Comparison of ENCODE assay signal across 8 cellular contexts in the genomic region with DNA sequence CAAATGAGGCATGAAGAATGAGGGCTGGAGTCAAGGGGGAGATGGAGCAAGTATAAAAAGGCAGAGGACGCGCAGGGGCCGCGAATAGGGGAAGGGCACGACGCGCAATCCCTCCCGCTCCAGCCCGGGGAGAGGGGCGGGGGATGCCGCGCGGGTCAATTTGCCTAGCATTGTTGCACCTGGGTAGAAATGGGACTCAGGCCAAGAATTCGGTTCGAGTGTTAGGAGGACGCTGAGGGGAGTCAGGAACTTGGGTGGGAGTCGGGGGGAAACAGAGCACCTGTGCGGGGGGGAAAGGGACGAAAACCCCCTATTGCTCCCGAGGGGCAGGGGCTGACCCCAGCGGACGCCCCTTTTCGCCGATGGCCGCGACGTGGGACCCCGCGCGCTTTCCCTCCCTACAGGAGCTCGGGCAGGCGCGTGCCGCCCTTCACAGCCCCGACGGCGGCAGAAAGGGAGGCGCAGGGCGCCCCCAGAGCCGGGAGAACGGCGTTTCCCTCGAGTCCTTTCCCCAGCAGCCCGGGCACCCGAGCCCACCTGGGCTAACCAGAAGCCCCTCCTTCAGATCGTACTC. TPM values are rescaled to one million over a fixed set of nuclear protein-coding genes. Genes with fewer than 3 reads are reported as not detected.
A peak's percentile ranks its signal among the peaks of the same experiment; 100 is the strongest.
DNase-seq lines count a peak whose midpoint lies in the region; ATAC-seq and TF ChIP-seq lines count a peak whose summit lies in the region.

No MANE protein-coding gene starts in this region.

- H3K27ac Mint-ChIP-seq in GM23338, result peak overlapping the region; percentile 98
- peak overlapping the region; percentile 84 to 98 (median 96) for H3K27ac Mint-ChIP-seq in naive B cell

- peaks cover 13% of the 10 kb centered on the region; the same call in 2 of the 3 replicates for H3K9me3 Mint-ChIP-seq in GM23338
- H3K9me3 Mint-ChIP-seq in naive B cell, result peaks cover 0 to 2% (median 0%) of the 10 kb centered on the region in 7 donors

- DNase-seq in DND-41, result no peak
- peak; percentile 62 for DNase-seq in GM23338 (ENCODE audit: low spot score)
- DNase-seq in NCI-H1417 (lab: John Stamatoyannopoulos, UW), result peak; percentile 65 to 93 (median 88)
- DNase-seq in activated CD4-positive, alpha-beta T cell treated with anti-CD3 and anti-CD28 coated beads, Interleukin-2, amount 50 U/mL, for 1 hour, result peak; percentile 17
- DNase-seq in naive B cell, result peak; percentile 40
- DNase-seq in upper lobe of right lung, result peak; percentile 71
- no peak for DNase-seq in putamen (ENCODE audit: low spot score)

- H3K4me2 ChIP-seq in DND-41 (ENCODE audit: insufficient read depth, low read length), result no peak overlapping the region
- H3K4me2 ChIP-seq in GM23338, result peak overlapping the region; percentile 82

- no peak overlapping the region for H2AFZ ChIP-seq in DND-41 (ENCODE audit: low read depth, low read length)
- H2AFZ ChIP-seq in GM23338, result no peak overlapping the region

- H3K27me3 ChIP-seq in DND-41 (ENCODE audit: insufficient read depth, low read length, poor library complexity) (peaks cover 17% of the 10 kb centered on the region), GM23338 (ENCODE audit: insufficient read depth) (no peaks in the 10 kb centered on the region), esophagus (ENCODE audit: control insufficient read depth in 1 of 2, insufficient read depth in 2 of 2, low read length in 2 of 2) (no peaks in the 10 kb centered on the region), upper lobe of right lung (no peaks in the 10 kb centered on the region)

- H3K27ac ChIP-seq in DND-41 (ENCODE audit: low read length) (no peak overlapping the region), GM23338 (ENCODE audit: low read depth) (peak overlapping the region; percentile 5; the same call in 1 of the 2 replicates), esophagus (ENCODE audit: low read depth in 2 of 2, low read length in 1 of 2) (peak overlapping the region; percentile 77 to 91), upper lobe of right lung (peak overlapping the region; percentile 79)

- ATAC-seq in DND-41 (ENCODE audit: insufficient read depth, low read depth) (peak; percentile 24; the same call in 1 of the 3 replicates), GM23338 (peak; percentile 42), naive B cell (ENCODE audit: low read depth in 2 of 2) (peak; percentile 19 to 22), upper lobe of right lung (peak; percentile 6)

- H3K4me3 ChIP-seq in DND-41 (ENCODE audit: low read depth in 1 of 2, low read length in 2 of 2) (no peak overlapping the region), GM23338 (peak overlapping the region; percentile 63), esophagus (ENCODE audit: low read depth in 1 of 2, low read length in 2 of 2) (peak overlapping the region; percentile 77 to 83), upper lobe of right lung (peak overlapping the region; percentile 84)

- peaks cover 7% of the 10 kb centered on the region for H3K4me1 Mint-ChIP-seq in GM23338
- H3K4me1 Mint-ChIP-seq in naive B cell, result peaks cover 11 to 40% (median 27%) of the 10 kb centered on the region in 3 donors

- H3K36me3 Mint-ChIP-seq in GM23338 (ENCODE audit: low read depth) (peaks cover 8% of the 10 kb centered on the region; the same call in 2 of the 3 replicates), naive B cell (peaks cover 0 to 1% of the 10 kb centered on the region in 2 donors)

- no peaks in the 10 kb centered on the region for H3K79me2 ChIP-seq in DND-41 (ENCODE audit: insufficient read depth, low read length)
- H3K79me2 ChIP-seq in GM23338 (replicated peaks; ENCODE audit: insufficient read depth), result peaks cover 17% of the 10 kb centered on the region

- 0 to 1% methylated on average over 30 to 46 of the region's 46 CpGs for WGBS in esophagus, 2 donors

- no peaks in the 10 kb centered on the region for H3K9me2 ChIP-seq in GM23338 (ENCODE audit: insufficient read depth)

- no peaks in the 10 kb centered on the region for H4K20me1 ChIP-seq in DND-41 (ENCODE audit: insufficient read depth, low read length)
- peaks cover under 1% of the 10 kb centered on the region; the same call in 1 of the 2 replicates for H4K20me1 ChIP-seq in GM23338 (replicated peaks; ENCODE audit: insufficient read depth)

- TF ChIP-seq CTCF in DND-41 (IDR thresholded peaks at IDR 0.05; ENCODE audit: borderline replicate concordance, extremely low read depth, low read length, poor library complexity, severe bottlenecking) (no peak), GM23338 (conservative IDR thresholded peaks at IDR 0.05; ENCODE audit: low read depth in 2 of 2) (0 out of 4 replicates have a peak, but pooled peaks of 1 of the 2 experiments have one; percentile 10), upper lobe of right lung (IDR thresholded peaks at IDR 0.05) (peak; percentile 13)

- intact Hi-C loops in upper lobe of right lung (cut with DNase I), result no loop called here

- no peaks in the 10 kb centered on the region for H3K36me3 ChIP-seq in DND-41 (ENCODE audit: insufficient read depth, low read length)
- H3K36me3 ChIP-seq in GM23338 (ENCODE audit: insufficient read depth), result no peaks in the 10 kb centered on the region
- no peaks in the 10 kb centered on the region for H3K36me3 ChIP-seq in esophagus (ENCODE audit: control insufficient read depth in 2 of 2, insufficient read depth in 2 of 2, low read length in 1 of 2)
- H3K36me3 ChIP-seq in upper lobe of right lung, result no peaks in the 10 kb centered on the region

- H3F3A ChIP-seq in GM23338 (replicated peaks; ENCODE audit: low read depth), result no peaks in the 10 kb centered on the region

- H3K27me3 Mint-ChIP-seq in GM23338 (ENCODE audit: insufficient read depth, low read depth, poor library complexity) (peaks cover 15% of the 10 kb centered on the region), naive B cell (peaks cover 0 to 7% (median 6%) of the 10 kb centered on the region in 3 donors)

- H3K4me3 Mint-ChIP-seq in GM23338 (peak overlapping the region; percentile 98), naive B cell (peak overlapping the region; percentile 86 to 99 (median 96))

- H3K4me1 ChIP-seq in DND-41 (ENCODE audit: insufficient read depth, low read length), result no peaks in the 10 kb centered on the region
- 0 out of 2 replicates have a peak, but pooled peaks cover 8% of the 10 kb centered on the region for H3K4me1 ChIP-seq in GM23338 (ENCODE audit: insufficient read depth)
- H3K4me1 ChIP-seq in esophagus (ENCODE audit: control insufficient read depth in 2 of 2, insufficient read depth in 2 of 2, low read length in 1 of 2), result no peaks in the 10 kb centered on the region
- peaks cover 4% of the 10 kb centered on the region for H3K4me1 ChIP-seq in upper lobe of right lung

- H3K9ac ChIP-seq in DND-41 (ENCODE audit: low read depth, low read length), result no peak overlapping the region

- H3K9me3 ChIP-seq in DND-41 (ENCODE audit: insufficient read depth, low read length, severe bottlenecking) (no peaks in the 10 kb centered on the region), esophagus (ENCODE audit: control insufficient read depth in 2 of 2, insufficient read depth in 1 of 2, low read depth in 1 of 2, low read length in 1 of 2) (no peaks in the 10 kb centered on the region), upper lobe of right lung (no peaks in the 10 kb centered on the region)

TF ChIP-seq in GM23338, 12 proteins besides CTCF, POLR2A, EP300 and RAD21 (continues in another document):
- TF ChIP-seq ZNF331 (CRISPR knock-in tag; IDR thresholded peaks at IDR 0.05; ENCODE audit: low read depth) (no peak), EZH2 (IDR thresholded peaks at IDR 0.05; ENCODE audit: low read depth, unreplicated experiment) (no peak), EZH2phosphoT487 (IDR thresholded peaks at IDR 0.05; ENCODE audit: unreplicated experiment) (no peak), JUNB (IDR thresholded peaks at IDR 0.05; ENCODE audit: unreplicated experiment) (no peak), CREB1 (CRISPR knock-in tag; IDR thresholded peaks at IDR 0.05; ENCODE audit: low read depth) (no peak), NANOG (IDR thresholded peaks at IDR 0.05; ENCODE audit: borderline replicate concordance) (no peak), STAT1 (IDR thresholded peaks at IDR 0.05; ENCODE audit: unreplicated experiment) (no peak)
- TF ChIP-seq, protein P1, sequence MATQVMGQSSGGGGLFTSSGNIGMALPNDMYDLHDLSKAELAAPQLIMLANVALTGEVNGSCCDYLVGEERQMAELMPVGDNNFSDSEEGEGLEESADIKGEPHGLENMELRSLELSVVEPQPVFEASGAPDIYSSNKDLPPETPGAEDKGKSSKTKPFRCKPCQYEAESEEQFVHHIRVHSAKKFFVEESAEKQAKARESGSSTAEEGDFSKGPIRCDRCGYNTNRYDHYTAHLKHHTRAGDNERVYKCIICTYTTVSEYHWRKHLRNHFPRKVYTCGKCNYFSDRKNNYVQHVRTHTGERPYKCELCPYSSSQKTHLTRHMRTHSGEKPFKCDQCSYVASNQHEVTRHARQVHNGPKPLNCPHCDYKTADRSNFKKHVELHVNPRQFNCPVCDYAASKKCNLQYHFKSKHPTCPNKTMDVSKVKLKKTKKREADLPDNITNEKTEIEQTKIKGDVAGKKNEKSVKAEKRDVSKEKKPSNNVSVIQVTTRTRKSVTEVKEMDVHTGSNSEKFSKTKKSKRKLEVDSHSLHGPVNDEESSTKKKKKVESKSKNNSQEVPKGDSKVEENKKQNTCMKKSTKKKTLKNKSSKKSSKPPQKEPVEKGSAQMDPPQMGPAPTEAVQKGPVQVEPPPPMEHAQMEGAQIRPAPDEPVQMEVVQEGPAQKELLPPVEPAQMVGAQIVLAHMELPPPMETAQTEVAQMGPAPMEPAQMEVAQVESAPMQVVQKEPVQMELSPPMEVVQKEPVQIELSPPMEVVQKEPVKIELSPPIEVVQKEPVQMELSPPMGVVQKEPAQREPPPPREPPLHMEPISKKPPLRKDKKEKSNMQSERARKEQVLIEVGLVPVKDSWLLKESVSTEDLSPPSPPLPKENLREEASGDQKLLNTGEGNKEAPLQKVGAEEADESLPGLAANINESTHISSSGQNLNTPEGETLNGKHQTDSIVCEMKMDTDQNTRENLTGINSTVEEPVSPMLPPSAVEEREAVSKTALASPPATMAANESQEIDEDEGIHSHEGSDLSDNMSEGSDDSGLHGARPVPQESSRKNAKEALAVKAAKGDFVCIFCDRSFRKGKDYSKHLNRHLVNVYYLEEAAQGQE (IDR thresholded peaks at IDR 0.05; ENCODE audit: unreplicated experiment), result no peak

RNA-seq across cellular contexts. Expression of a gene that starts 0.4 kb away (rescaled TPM):
- total RNA-seq in GM23338 (2014; rRNA removed; shearing (Covaris generic)), result 27.4 and 29.7 TPM in 2 replicates
- polyA plus RNA-seq in GM23338 (2016; fragmentation: Nextera tagmentation; extraction: Ambion mirVana) (6.1 and 7.6 TPM in 2 replicates), esophagus (1 to 10 TPM; 4.7 to 5.0 TPM), naive B cell (ENCODE audit: low read depth in 6 of 6) (1 to 10 TPM; 3.5 to 7.3 (median 5.1) TPM)
- total RNA-seq in upper lobe of right lung, result 6.3 TPM

Comparison
In these comparisons a context has a peak if more than half of its experiments do, and no peak if none do; other contexts are left out.
1. DNase-seq: peak in GM23338 (single experiment), NCI-H1417 (3 of 3), activated CD4-positive, alpha-beta T cell treated with anti-CD3 and anti-CD28 coated beads, Interleukin-2, amount 50 U/mL, for 1 hour (single experiment), naive B cell (single experiment) and upper lobe of right lung (single experiment); none in DND-41 (single experiment) and putamen (single experiment).
2. H3K4me3 ChIP-seq: peak in GM23338 (single experiment), esophagus (2 of 2) and upper lobe of right lung (single experiment); none in DND-41 (0 of 2).
3. Peak in every context shown above with its lines, with median percentiles within 50 percentile points of each other: ATAC-seq.